Comparison of ENCODE assay signal across 1 cellular context in genomic region chr17:17572010-17572785, GRCh38.
TF ChIP-seq lines count a peak whose summit lies in the region.

No MANE protein-coding gene starts in this region.

TF ChIP-seq in HepG2, 621 proteins besides CTCF, POLR2A, EP300 and RAD21 (continued from another document and continues in another):
- TF ChIP-seq ZNF234 (CRISPR knock-in tag; conservative IDR thresholded peaks at IDR 0.05) (no peak), MXD1 (CRISPR knock-in tag; IDR thresholded peaks at IDR 0.05) (no peak), NFE2 (CRISPR knock-in tag; IDR thresholded peaks at IDR 0.05) (no peak), ZNF383 (CRISPR knock-in tag; IDR thresholded peaks at IDR 0.05; ENCODE audit: borderline replicate concordance) (no peak), ZMYM2 (CRISPR knock-in tag; IDR thresholded peaks at IDR 0.05) (peak; percentile 82), JARID2 (CRISPR knock-in tag; IDR thresholded peaks at IDR 0.05; ENCODE audit: insufficient replicate concordance) (no peak), ZBTB46 (CRISPR knock-in tag; IDR thresholded peaks at IDR 0.05; ENCODE audit: borderline replicate concordance) (no peak), ZBTB20 (CRISPR knock-in tag; IDR thresholded peaks at IDR 0.05; ENCODE audit: borderline replicate concordance, low read depth) (peak; percentile 49; the same call in 1 of the 2 replicates), SOX5 (CRISPR knock-in tag; IDR thresholded peaks at IDR 0.05; ENCODE audit: borderline replicate concordance) (peak; percentile 27; the same call in 1 of the 2 replicates), ZFP90 (CRISPR knock-in tag; IDR thresholded peaks at IDR 0.05; ENCODE audit: borderline replicate concordance) (0 out of 2 replicates have a peak, but pooled peaks have one; percentile 77), JUN (CRISPR knock-in tag; IDR thresholded peaks at IDR 0.05) (peak; percentile 80), CENPBD1 (CRISPR knock-in tag; IDR thresholded peaks at IDR 0.05; ENCODE audit: borderline replicate concordance, low read depth) (no peak), SPEN (CRISPR knock-in tag; IDR thresholded peaks at IDR 0.05; ENCODE audit: low read depth) (peak; percentile 65), IRF2 (CRISPR knock-in tag; IDR thresholded peaks at IDR 0.05) (peak; percentile 44; the same call in 1 of the 2 replicates), ATM (IDR thresholded peaks at IDR 0.05; ENCODE audit: borderline replicate concordance) (no peak), ZNF121 (CRISPR knock-in tag; IDR thresholded peaks at IDR 0.05) (peak; percentile 50; the same call in 1 of the 2 replicates), ARID2 (CRISPR knock-in tag; IDR thresholded peaks at IDR 0.05; ENCODE audit: borderline replicate concordance) (no peak), BATF2 (CRISPR knock-in tag; IDR thresholded peaks at IDR 0.05) (no peak), ETV6 (CRISPR knock-in tag; conservative IDR thresholded peaks at IDR 0.05) (no peak), ZNF776 (CRISPR knock-in tag; IDR thresholded peaks at IDR 0.05) (peak; percentile 31; the same call in 1 of the 2 replicates), BORCS8-MEF2B (CRISPR knock-in tag; IDR thresholded peaks at IDR 0.05) (no peak), ZBTB38 (CRISPR knock-in tag; IDR thresholded peaks at IDR 0.05) (peak; percentile 99), AGO2 (optimal IDR thresholded peaks at IDR 0.05; ENCODE audit: low read depth, low read length) (peak; percentile 13), GABPB1 (CRISPR knock-in tag; IDR thresholded peaks at IDR 0.05) (peak; percentile 53), RCOR2 (CRISPR knock-in tag; IDR thresholded peaks at IDR 0.05) (peak; percentile 62; the same call in 1 of the 2 replicates), ZNF644 (CRISPR knock-in tag; IDR thresholded peaks at IDR 0.05; ENCODE audit: low read depth) (peak; percentile 61), ZNF589 (CRISPR knock-in tag; conservative IDR thresholded peaks at IDR 0.05) (no peak), KAT7 (CRISPR knock-in tag; IDR thresholded peaks at IDR 0.05; ENCODE audit: borderline replicate concordance) (0 out of 2 replicates have a peak, but pooled peaks have one; percentile 17), KDM5A (IDR thresholded peaks at IDR 0.05; ENCODE audit: borderline replicate concordance, low read length) (no peak), ZNF574 (CRISPR knock-in tag; IDR thresholded peaks at IDR 0.05) (peak; percentile 55), KLF6 (CRISPR knock-in tag; IDR thresholded peaks at IDR 0.05) (peak; percentile 59; the same call in 1 of the 2 replicates), SP2 (CRISPR knock-in tag; IDR thresholded peaks at IDR 0.05) (no peak), NFYB (CRISPR knock-in tag; IDR thresholded peaks at IDR 0.05) (no peak), ZNF431 (CRISPR knock-in tag; IDR thresholded peaks at IDR 0.05; ENCODE audit: borderline replicate concordance, low read depth) (peak; percentile 69; the same call in 1 of the 2 replicates), DMAP1 (CRISPR knock-in tag; IDR thresholded peaks at IDR 0.05) (peak; percentile 65; the same call in 1 of the 2 replicates), TMF1 (CRISPR knock-in tag; IDR thresholded peaks at IDR 0.05; ENCODE audit: low read depth) (no peak), ZNF484 (CRISPR knock-in tag; IDR thresholded peaks at IDR 0.05; ENCODE audit: borderline replicate concordance, low read depth) (no peak)
- TF ChIP-seq, protein P1, sequence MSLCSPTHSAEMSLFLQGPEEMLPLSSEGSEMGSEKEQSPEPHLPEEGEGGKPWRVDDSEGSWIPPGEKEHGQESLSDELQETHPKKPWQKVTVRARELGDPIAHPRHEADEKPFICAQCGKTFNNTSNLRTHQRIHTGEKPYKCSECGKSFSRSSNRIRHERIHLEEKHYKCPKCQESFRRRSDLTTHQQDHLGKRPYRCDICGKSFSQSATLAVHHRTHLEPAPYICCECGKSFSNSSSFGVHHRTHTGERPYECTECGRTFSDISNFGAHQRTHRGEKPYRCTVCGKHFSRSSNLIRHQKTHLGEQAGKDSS (CRISPR knock-in tag; IDR thresholded peaks at IDR 0.05; ENCODE audit: borderline replicate concordance, low read depth) = 0 out of 2 replicates have a peak, but pooled peaks have one; percentile 56
- TF ChIP-seq, protein P2, sequence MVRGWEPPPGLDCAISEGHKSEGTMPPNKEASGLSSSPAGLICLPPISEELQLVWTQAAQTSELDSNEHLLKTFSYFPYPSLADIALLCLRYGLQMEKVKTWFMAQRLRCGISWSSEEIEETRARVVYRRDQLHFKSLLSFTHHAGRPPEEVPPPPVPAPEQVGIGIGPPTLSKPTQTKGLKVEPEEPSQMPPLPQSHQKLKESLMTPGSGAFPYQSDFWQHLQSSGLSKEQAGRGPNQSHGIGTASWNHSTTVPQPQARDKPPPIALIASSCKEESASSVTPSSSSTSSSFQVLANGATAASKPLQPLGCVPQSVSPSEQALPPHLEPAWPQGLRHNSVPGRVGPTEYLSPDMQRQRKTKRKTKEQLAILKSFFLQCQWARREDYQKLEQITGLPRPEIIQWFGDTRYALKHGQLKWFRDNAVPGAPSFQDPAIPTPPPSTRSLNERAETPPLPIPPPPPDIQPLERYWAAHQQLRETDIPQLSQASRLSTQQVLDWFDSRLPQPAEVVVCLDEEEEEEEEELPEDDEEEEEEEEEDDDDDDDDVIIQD (CRISPR knock-in tag; IDR thresholded peaks at IDR 0.05; ENCODE audit: low read depth) = no peak
- TF ChIP-seq, protein P3, sequence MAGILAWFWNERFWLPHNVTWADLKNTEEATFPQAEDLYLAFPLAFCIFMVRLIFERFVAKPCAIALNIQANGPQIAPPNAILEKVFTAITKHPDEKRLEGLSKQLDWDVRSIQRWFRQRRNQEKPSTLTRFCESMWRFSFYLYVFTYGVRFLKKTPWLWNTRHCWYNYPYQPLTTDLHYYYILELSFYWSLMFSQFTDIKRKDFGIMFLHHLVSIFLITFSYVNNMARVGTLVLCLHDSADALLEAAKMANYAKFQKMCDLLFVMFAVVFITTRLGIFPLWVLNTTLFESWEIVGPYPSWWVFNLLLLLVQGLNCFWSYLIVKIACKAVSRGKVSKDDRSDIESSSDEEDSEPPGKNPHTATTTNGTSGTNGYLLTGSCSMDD (CRISPR knock-in tag; IDR thresholded peaks at IDR 0.05) = no peak
- TF ChIP-seq, protein P4, sequence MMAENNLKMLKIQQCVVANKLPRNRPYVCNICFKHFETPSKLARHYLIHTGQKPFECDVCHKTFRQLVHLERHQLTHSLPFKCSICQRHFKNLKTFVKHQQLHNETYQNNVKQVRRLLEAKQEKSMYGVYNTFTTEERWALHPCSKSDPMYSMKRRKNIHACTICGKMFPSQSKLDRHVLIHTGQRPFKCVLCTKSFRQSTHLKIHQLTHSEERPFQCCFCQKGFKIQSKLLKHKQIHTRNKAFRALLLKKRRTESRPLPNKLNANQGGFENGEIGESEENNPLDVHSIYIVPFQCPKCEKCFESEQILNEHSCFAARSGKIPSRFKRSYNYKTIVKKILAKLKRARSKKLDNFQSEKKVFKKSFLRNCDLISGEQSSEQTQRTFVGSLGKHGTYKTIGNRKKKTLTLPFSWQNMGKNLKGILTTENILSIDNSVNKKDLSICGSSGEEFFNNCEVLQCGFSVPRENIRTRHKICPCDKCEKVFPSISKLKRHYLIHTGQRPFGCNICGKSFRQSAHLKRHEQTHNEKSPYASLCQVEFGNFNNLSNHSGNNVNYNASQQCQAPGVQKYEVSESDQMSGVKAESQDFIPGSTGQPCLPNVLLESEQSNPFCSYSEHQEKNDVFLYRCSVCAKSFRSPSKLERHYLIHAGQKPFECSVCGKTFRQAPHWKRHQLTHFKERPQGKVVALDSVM (CRISPR knock-in tag; IDR thresholded peaks at IDR 0.05) = peak; percentile 44; the same call in 1 of the 2 replicates
- TF ChIP-seq, protein P5, sequence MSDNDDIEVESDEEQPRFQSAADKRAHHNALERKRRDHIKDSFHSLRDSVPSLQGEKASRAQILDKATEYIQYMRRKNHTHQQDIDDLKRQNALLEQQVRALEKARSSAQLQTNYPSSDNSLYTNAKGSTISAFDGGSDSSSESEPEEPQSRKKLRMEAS (IDR thresholded peaks at IDR 0.05) = peak; percentile 61
- TF ChIP-seq, protein P6, sequence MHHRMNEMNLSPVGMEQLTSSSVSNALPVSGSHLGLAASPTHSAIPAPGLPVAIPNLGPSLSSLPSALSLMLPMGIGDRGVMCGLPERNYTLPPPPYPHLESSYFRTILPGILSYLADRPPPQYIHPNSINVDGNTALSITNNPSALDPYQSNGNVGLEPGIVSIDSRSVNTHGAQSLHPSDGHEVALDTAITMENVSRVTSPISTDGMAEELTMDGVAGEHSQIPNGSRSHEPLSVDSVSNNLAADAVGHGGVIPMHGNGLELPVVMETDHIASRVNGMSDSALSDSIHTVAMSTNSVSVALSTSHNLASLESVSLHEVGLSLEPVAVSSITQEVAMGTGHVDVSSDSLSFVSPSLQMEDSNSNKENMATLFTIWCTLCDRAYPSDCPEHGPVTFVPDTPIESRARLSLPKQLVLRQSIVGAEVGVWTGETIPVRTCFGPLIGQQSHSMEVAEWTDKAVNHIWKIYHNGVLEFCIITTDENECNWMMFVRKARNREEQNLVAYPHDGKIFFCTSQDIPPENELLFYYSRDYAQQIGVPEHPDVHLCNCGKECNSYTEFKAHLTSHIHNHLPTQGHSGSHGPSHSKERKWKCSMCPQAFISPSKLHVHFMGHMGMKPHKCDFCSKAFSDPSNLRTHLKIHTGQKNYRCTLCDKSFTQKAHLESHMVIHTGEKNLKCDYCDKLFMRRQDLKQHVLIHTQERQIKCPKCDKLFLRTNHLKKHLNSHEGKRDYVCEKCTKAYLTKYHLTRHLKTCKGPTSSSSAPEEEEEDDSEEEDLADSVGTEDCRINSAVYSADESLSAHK (CRISPR knock-in tag; IDR thresholded peaks at IDR 0.05; ENCODE audit: borderline replicate concordance) = no peak
- TF ChIP-seq, protein P7, sequence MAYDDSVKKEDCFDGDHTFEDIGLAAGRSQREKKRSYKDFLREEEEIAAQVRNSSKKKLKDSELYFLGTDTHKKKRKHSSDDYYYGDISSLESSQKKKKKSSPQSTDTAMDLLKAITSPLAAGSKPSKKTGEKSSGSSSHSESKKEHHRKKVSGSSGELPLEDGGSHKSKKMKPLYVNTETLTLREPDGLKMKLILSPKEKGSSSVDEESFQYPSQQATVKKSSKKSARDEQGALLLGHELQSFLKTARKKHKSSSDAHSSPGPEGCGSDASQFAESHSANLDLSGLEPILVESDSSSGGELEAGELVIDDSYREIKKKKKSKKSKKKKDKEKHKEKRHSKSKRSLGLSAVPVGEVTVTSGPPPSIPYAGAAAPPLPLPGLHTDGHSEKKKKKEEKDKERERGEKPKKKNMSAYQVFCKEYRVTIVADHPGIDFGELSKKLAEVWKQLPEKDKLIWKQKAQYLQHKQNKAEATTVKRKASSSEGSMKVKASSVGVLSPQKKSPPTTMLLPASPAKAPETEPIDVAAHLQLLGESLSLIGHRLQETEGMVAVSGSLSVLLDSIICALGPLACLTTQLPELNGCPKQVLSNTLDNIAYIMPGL (CRISPR knock-in tag; IDR thresholded peaks at IDR 0.05; ENCODE audit: borderline replicate concordance in 1 of 2, low read depth in 1 of 2) = peak; percentile 48 to 53; a peak in 1 of 4 replicates
